ENCODE assay signal across 19 cellular contexts in the genomic region with DNA sequence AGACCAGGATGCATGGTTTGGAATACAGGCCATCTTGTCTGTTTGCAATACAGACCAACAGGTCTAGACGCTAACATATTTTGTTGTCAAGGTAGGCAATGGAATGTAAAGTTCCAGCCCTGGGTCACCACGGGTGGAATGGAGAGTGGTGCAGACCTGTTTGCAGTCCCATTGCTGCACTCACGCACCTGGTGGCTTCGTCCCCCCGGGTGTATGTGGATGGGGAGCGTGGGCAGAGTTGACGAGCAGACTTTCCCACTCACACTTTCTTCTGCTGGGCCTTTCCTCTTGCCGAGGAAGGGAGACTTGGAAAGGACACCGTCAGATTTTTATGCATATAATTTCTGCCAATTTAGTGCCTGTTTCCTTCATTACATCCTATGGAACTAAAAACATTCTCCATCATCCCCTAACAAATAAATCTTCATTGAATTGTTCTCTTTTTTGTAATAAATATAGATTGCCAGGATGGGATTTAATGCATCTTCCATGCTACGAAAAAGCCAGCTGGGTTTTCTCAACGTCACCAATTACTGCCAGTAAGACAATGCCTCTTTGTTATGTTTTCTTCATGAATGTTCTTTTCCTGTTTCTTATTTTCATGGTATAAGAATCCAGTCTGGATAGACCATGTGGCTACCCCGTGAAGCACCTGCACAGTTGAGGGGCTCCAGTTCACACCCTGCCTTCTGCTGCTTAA.
"Had no signal": no experiment of that assay in that cellular context is flagged by ENCODE, and none has a peak within 500 bp of the region (broad histone marks: within the 10 kb centered on the region; RNA-seq: fewer than 3 reads in every experiment).

No MANE protein-coding gene starts in this region.

- ATAC-seq: activated CD4-positive, CD25-positive, alpha-beta regulatory T cell treated with anti-CD3 and anti-CD28 coated beads, Interleukin-2, amount 50 U/mL, for 24 hours; activated CD8-positive, alpha-beta memory T cell treated with anti-CD3 and anti-CD28 coated beads, Interleukin-2, amount 10 ng/mL, durations not matched to agents 7 days and 5 days; activated CD8-positive, alpha-beta T cell treated with anti-CD3 and anti-CD28 coated beads for 36 hours; body of pancreas; effector memory CD8-positive, alpha-beta T cell; right lobe of liver; stimulated activated memory B cell treated with anti-CD40 and anti-IgM and Interleukin-4, amounts not matched to agents 10 μg/mL and 1 μg/mL and 100 μg/mL, for 72 hours; T-cell had no signal

- H3K27me3 Mint-ChIP-seq: activated CD4-positive, alpha-beta T cell treated with anti-CD3 and anti-CD28 coated beads, Interleukin-2, amount 10 ng/mL, durations not matched to agents 7 days and 5 days; activated CD8-positive, alpha-beta memory T cell treated with anti-CD3 and anti-CD28 coated beads, Interleukin-2, amount 10 ng/mL, durations not matched to agents 7 days and 5 days; activated CD8-positive, alpha-beta T cell treated with anti-CD3 and anti-CD28 coated beads for 36 hours; activated naive CD4-positive, alpha-beta T cell treated with anti-CD3 and anti-CD28 coated beads, Interleukin-2, amount 10 ng/mL, durations not matched to agents 7 days and 5 days; effector memory CD8-positive, alpha-beta T cell; stimulated activated memory B cell treated with anti-CD40 and anti-IgM and Interleukin-4, amounts not matched to agents 10 μg/mL and 1 μg/mL and 100 μg/mL, for 72 hours; T-cell; type B pancreatic cell had no signal

- DNase-seq: activated CD4-positive, alpha-beta T cell treated with anti-CD3 and anti-CD28 coated beads, Interleukin-2, amount 10 ng/mL, durations not matched to agents 7 days and 5 days; activated CD8-positive, alpha-beta memory T cell treated with anti-CD3 and anti-CD28 coated beads, Interleukin-2, amount 10 ng/mL, durations not matched to agents 7 days and 5 days; activated CD8-positive, alpha-beta T cell treated with anti-CD3 and anti-CD28 coated beads for 36 hours; activated effector memory CD4-positive, alpha-beta T cell treated with anti-CD3 and anti-CD28 coated beads, Interleukin-2, amount 50 U/mL, for 16 hours; activated naive CD4-positive, alpha-beta T cell treated with anti-CD3 and anti-CD28 coated beads, Interleukin-2, amount 10 ng/mL, durations not matched to agents 7 days and 5 days; activated T-cell treated with anti-CD3 and anti-CD28 coated beads for 4 hours; body of pancreas; effector memory CD8-positive, alpha-beta T cell; left ventricle myocardium inferior; nephron progenitor cell; right lobe of liver; small intestine; stimulated activated CD4-positive, alpha-beta T cell treated with anti-CD3 and anti-CD28 coated beads, Interleukin-15, amount 100 ng/mL, for 24 hours; stomach; T-cell had no signal

- H3K4me3 Mint-ChIP-seq: activated CD4-positive, alpha-beta T cell treated with anti-CD3 and anti-CD28 coated beads, Interleukin-2, amount 10 ng/mL, durations not matched to agents 7 days and 5 days; activated CD8-positive, alpha-beta memory T cell treated with anti-CD3 and anti-CD28 coated beads, Interleukin-2, amount 10 ng/mL, durations not matched to agents 7 days and 5 days; activated CD8-positive, alpha-beta T cell treated with anti-CD3 and anti-CD28 coated beads for 36 hours; activated naive CD4-positive, alpha-beta T cell treated with anti-CD3 and anti-CD28 coated beads, Interleukin-2, amount 10 ng/mL, durations not matched to agents 7 days and 5 days; effector memory CD8-positive, alpha-beta T cell; nephron progenitor cell; stimulated activated memory B cell treated with anti-CD40 and anti-IgM and Interleukin-4, amounts not matched to agents 10 μg/mL and 1 μg/mL and 100 μg/mL, for 72 hours; T-cell; T-helper 2 cell treated with Interferon-gamma antibody and Interleukin-4, amounts not matched to agents 5 μg/mL and 100 μg/mL, for 36 hours; type B pancreatic cell had no signal

- H3K9me3 Mint-ChIP-seq: activated CD4-positive, alpha-beta T cell treated with anti-CD3 and anti-CD28 coated beads, Interleukin-2, amount 10 ng/mL, durations not matched to agents 7 days and 5 days; activated CD8-positive, alpha-beta T cell treated with anti-CD3 and anti-CD28 coated beads for 36 hours; activated naive CD4-positive, alpha-beta T cell treated with anti-CD3 and anti-CD28 coated beads, Interleukin-2, amount 10 ng/mL, durations not matched to agents 7 days and 5 days; effector memory CD8-positive, alpha-beta T cell; nephron progenitor cell; stimulated activated memory B cell treated with anti-CD40 and anti-IgM and Interleukin-4, amounts not matched to agents 10 μg/mL and 1 μg/mL and 100 μg/mL, for 72 hours; T-cell; T-helper 2 cell treated with Interferon-gamma antibody and Interleukin-4, amounts not matched to agents 5 μg/mL and 100 μg/mL, for 36 hours; type B pancreatic cell had no signal

- H3K27ac Mint-ChIP-seq: activated CD4-positive, alpha-beta T cell treated with anti-CD3 and anti-CD28 coated beads, Interleukin-2, amount 10 ng/mL, durations not matched to agents 7 days and 5 days; activated CD8-positive, alpha-beta memory T cell treated with anti-CD3 and anti-CD28 coated beads, Interleukin-2, amount 10 ng/mL, durations not matched to agents 7 days and 5 days; activated CD8-positive, alpha-beta T cell treated with anti-CD3 and anti-CD28 coated beads for 36 hours; activated naive CD4-positive, alpha-beta T cell treated with anti-CD3 and anti-CD28 coated beads, Interleukin-2, amount 10 ng/mL, durations not matched to agents 7 days and 5 days; nephron progenitor cell; stimulated activated memory B cell treated with anti-CD40 and anti-IgM and Interleukin-4, amounts not matched to agents 10 μg/mL and 1 μg/mL and 100 μg/mL, for 72 hours; T-cell; T-helper 2 cell treated with Interferon-gamma antibody and Interleukin-4, amounts not matched to agents 5 μg/mL and 100 μg/mL, for 36 hours; type B pancreatic cell had no signal
